In genomic region chr5:76689321-76690026, GRCh38 we compare ENCODE assay signal across 14 cellular contexts. TPM values are rescaled to one million over a fixed set of nuclear protein-coding genes. Genes with fewer than 3 reads are reported as not detected.
DNase-seq lines count a peak whose midpoint lies in the region; ATAC-seq, FAIRE-seq and TF ChIP-seq lines count a peak whose summit lies in the region.
"Had no signal": no experiment of that assay in that cellular context is flagged by ENCODE, and none has a peak within 500 bp of the region (broad histone marks: within the 10 kb centered on the region; RNA-seq: fewer than 3 reads in every experiment).

No MANE protein-coding gene starts in this region.

- H3K4me1 Mint-ChIP-seq in astrocyte (ENCODE audit: low read depth, unreplicated experiment): peaks cover 59% of the 10 kb centered on the region
- peaks cover 20% of the 10 kb centered on the region for H3K4me1 Mint-ChIP-seq in activated CD4-positive, alpha-beta T cell treated with anti-CD3 and anti-CD28 coated beads, Interleukin-2, amount 10 ng/mL, durations not matched to agents 24 days and 14 days

- H2AFZ ChIP-seq in astrocyte (ENCODE audit: low read depth, low read length): no peak overlapping the region

- H3K27ac ChIP-seq in left ventricle myocardium inferior (replicated peaks): peak overlapping the region; percentile 66
- H3K27ac ChIP-seq in right atrium auricular region: no peak overlapping the region
- H3K27ac ChIP-seq in astrocyte (ENCODE audit: low read depth, low read length): peak overlapping the region; percentile 98

- H3K4me2 ChIP-seq in astrocyte (ENCODE audit: low read length): peak overlapping the region; percentile 57

- ATAC-seq in HG03108 (IDR thresholded peaks at IDR 0.05; ENCODE audit: unreplicated experiment): no peak
- ATAC-seq: GM12878, Panc1 had no signal

- H4K20me1 ChIP-seq in astrocyte (ENCODE audit: insufficient read depth, low read length): no peaks in the 10 kb centered on the region

- H3K27ac Mint-ChIP-seq in astrocyte (ENCODE audit: unreplicated experiment): peak overlapping the region; percentile 98
- no peak overlapping the region for H3K27ac Mint-ChIP-seq in activated CD4-positive, alpha-beta T cell treated with anti-CD3 and anti-CD28 coated beads, Interleukin-2, amount 10 ng/mL, durations not matched to agents 24 days and 14 days
- H3K27ac Mint-ChIP-seq: activated CD4-positive, alpha-beta memory T cell treated with anti-CD3 and anti-CD28 coated beads for 36 hours; naive B cell had no signal

- TF ChIP-seq CTCF in left ventricle myocardium inferior (IDR thresholded peaks at IDR 0.05; ENCODE audit: borderline replicate concordance) (no peak), right atrium auricular region (IDR thresholded peaks at IDR 0.05) (no peak), astrocyte (IDR thresholded peaks at IDR 0.05; ENCODE audit: insufficient read depth, low read depth, low read length) (no peak), kidney epithelial cell (IDR thresholded peaks at IDR 0.05; ENCODE audit: insufficient read depth, low read length, poor library complexity, severe bottlenecking) (no peak)

- no peak overlapping the region for H3K4me3 ChIP-seq in left ventricle myocardium inferior
- no peak overlapping the region for H3K4me3 ChIP-seq in right atrium auricular region
- no peak overlapping the region for H3K4me3 ChIP-seq in astrocyte (ENCODE audit: insufficient read depth, low read depth, low read length)
- no peak overlapping the region for H3K4me3 ChIP-seq in kidney epithelial cell (ENCODE audit: low read depth, low read length)
- H3K4me3 ChIP-seq: GM12878 had no signal

- peaks cover 30% of the 10 kb centered on the region for H3K4me1 ChIP-seq in left ventricle myocardium inferior
- H3K4me1 ChIP-seq in right atrium auricular region: peaks cover 0 to 5% of the 10 kb centered on the region in 2 donors
- peaks cover 34% of the 10 kb centered on the region for H3K4me1 ChIP-seq in astrocyte (ENCODE audit: insufficient read depth, low read length)

- no peaks in the 10 kb centered on the region for H3K27me3 Mint-ChIP-seq in astrocyte (ENCODE audit: low read depth, unreplicated experiment)
- no peaks in the 10 kb centered on the region for H3K27me3 Mint-ChIP-seq in activated CD4-positive, alpha-beta T cell treated with anti-CD3 and anti-CD28 coated beads, Interleukin-2, amount 10 ng/mL, durations not matched to agents 24 days and 14 days
- H3K27me3 Mint-ChIP-seq: activated CD4-positive, alpha-beta memory T cell treated with anti-CD3 and anti-CD28 coated beads for 36 hours; naive B cell had no signal

- FAIRE-seq in astrocyte (lab: Jason Lieb, UNC) (peak; percentile 93), GM19239 (lab: Jason Lieb, UNC) (no peak)
- FAIRE-seq: GM12878 had no signal

- peaks cover 8% of the 10 kb centered on the region for H3K9me3 Mint-ChIP-seq in astrocyte (ENCODE audit: unreplicated experiment)
- H3K9me3 Mint-ChIP-seq in activated CD4-positive, alpha-beta T cell treated with anti-CD3 and anti-CD28 coated beads, Interleukin-2, amount 10 ng/mL, durations not matched to agents 24 days and 14 days: no peaks in the 10 kb centered on the region
- H3K9me3 Mint-ChIP-seq: activated CD4-positive, alpha-beta memory T cell treated with anti-CD3 and anti-CD28 coated beads for 36 hours; naive B cell had no signal

- no peaks in the 10 kb centered on the region for H3K36me3 ChIP-seq in left ventricle myocardium inferior
- no peaks in the 10 kb centered on the region for H3K36me3 ChIP-seq in right atrium auricular region
- H3K36me3 ChIP-seq in astrocyte (ENCODE audit: insufficient read depth, low read length): no peaks in the 10 kb centered on the region
- no peaks in the 10 kb centered on the region for H3K36me3 ChIP-seq in kidney epithelial cell (ENCODE audit: control insufficient read depth, insufficient read depth, low read length)

- H3K4me3 Mint-ChIP-seq in astrocyte (ENCODE audit: unreplicated experiment): no peak overlapping the region
- H3K4me3 Mint-ChIP-seq in activated CD4-positive, alpha-beta T cell treated with anti-CD3 and anti-CD28 coated beads, Interleukin-2, amount 10 ng/mL, durations not matched to agents 24 days and 14 days: no peak overlapping the region
- H3K4me3 Mint-ChIP-seq: activated CD4-positive, alpha-beta memory T cell treated with anti-CD3 and anti-CD28 coated beads for 36 hours had no signal

- H3K9me3 ChIP-seq in left ventricle myocardium inferior (replicated peaks) (no peaks in the 10 kb centered on the region), right atrium auricular region (no peaks in the 10 kb centered on the region), astrocyte (ENCODE audit: insufficient read depth, low read depth, low read length) (no peaks in the 10 kb centered on the region)

- no peaks in the 10 kb centered on the region for H3K79me2 ChIP-seq in astrocyte (ENCODE audit: insufficient read depth, low read length)

- no peak for DNase-seq in left ventricle myocardium inferior
- no peak for DNase-seq in right atrium auricular region (ENCODE audit: low spot score)
- peak; percentile 99 for DNase-seq in astrocyte (ENCODE audit: low read depth)
- peak; percentile 90 for DNase-seq in kidney epithelial cell (ENCODE audit: low read depth)
- no peak for DNase-seq in activated CD4-positive, CD25-positive, alpha-beta regulatory T cell (lab: John Stamatoyannopoulos, UW)
- DNase-seq in GM19239 (ENCODE audit: insufficient read length, low spot score): no peak
- no peak for DNase-seq in activated CD4-positive, alpha-beta T cell treated with anti-CD3 and anti-CD28 coated beads, Interleukin-2, amount 10 ng/mL, durations not matched to agents 24 days and 14 days
- DNase-seq: activated CD4-positive, alpha-beta memory T cell treated with anti-CD3 and anti-CD28 coated beads for 36 hours; anterior cingulate cortex; naive B cell; stimulated activated CD4-positive, alpha-beta T cell treated with anti-CD3 and anti-CD28 coated beads, Interleukin-4, amount 100 ng/mL, for 1 hour had no signal

- H3K36me3 Mint-ChIP-seq in astrocyte (ENCODE audit: low read depth, unreplicated experiment): no peaks in the 10 kb centered on the region
- H3K36me3 Mint-ChIP-seq in activated CD4-positive, alpha-beta T cell treated with anti-CD3 and anti-CD28 coated beads, Interleukin-2, amount 10 ng/mL, durations not matched to agents 24 days and 14 days (ENCODE audit: low read depth): peaks cover 58% of the 10 kb centered on the region

- H3K9ac ChIP-seq in astrocyte (ENCODE audit: low read length): peak overlapping the region; percentile 65

- no peaks in the 10 kb centered on the region for H3K27me3 ChIP-seq in left ventricle myocardium inferior (ENCODE audit: low read depth)
- H3K27me3 ChIP-seq in right atrium auricular region: no peaks in the 10 kb centered on the region
- no peaks in the 10 kb centered on the region for H3K27me3 ChIP-seq in astrocyte (ENCODE audit: insufficient read depth, low read length)
- no peaks in the 10 kb centered on the region for H3K27me3 ChIP-seq in kidney epithelial cell (ENCODE audit: control insufficient read depth, insufficient read depth, low read length)

- intact Hi-C loops in left ventricle myocardium inferior (cut with micrococcal nuclease): no loop called here
- intact Hi-C loops in activated CD4-positive, alpha-beta T cell treated with anti-CD3 and anti-CD28 coated beads, Interleukin-2, amount 10 ng/mL, durations not matched to agents 24 days and 14 days (cut with micrococcal nuclease): loop anchor here (5.0 kb wide), 2 partner anchors 37 to 287 kb away; partner anchors contain the start of gene IQGAP2

RNA-seq across cellular contexts. Expression of gene F2R, which starts 26.5 kb away (rescaled TPM):
- 9.4 TPM for total RNA-seq in left ventricle myocardium inferior
- 10 to 100 TPM; 16.1 to 46.7 TPM for total RNA-seq in right atrium auricular region
- 285 and 331 TPM in 2 replicates for total RNA-seq in astrocyte
- total RNA-seq in kidney epithelial cell: 105 and 111 TPM in 2 replicates
- total RNA-seq in activated CD4-positive, alpha-beta T cell treated with anti-CD3 and anti-CD28 coated beads, Interleukin-2, amount 10 ng/mL, durations not matched to agents 24 days and 14 days: 2.3 and 2.9 TPM in 2 replicates

Comparison
In these comparisons a context has a peak if more than half of its experiments do, and no peak if none do; other contexts are left out.
1. H3K27ac ChIP-seq: peak in left ventricle myocardium inferior (single experiment) and astrocyte (single experiment); none in right atrium auricular region (0 of 2).
2. DNase-seq: peak in astrocyte (single experiment) and kidney epithelial cell (single experiment); none in left ventricle myocardium inferior (single experiment), right atrium auricular region (single experiment), activated CD4-positive, CD25-positive, alpha-beta regulatory T cell (0 of 4), GM19239 (single experiment) and activated CD4-positive, alpha-beta T cell treated with anti-CD3 and anti-CD28 coated beads, Interleukin-2, amount 10 ng/mL, durations not matched to agents 24 days and 14 days (single experiment).